ENCODE assay signal across 22 cellular contexts in the genomic region with DNA sequence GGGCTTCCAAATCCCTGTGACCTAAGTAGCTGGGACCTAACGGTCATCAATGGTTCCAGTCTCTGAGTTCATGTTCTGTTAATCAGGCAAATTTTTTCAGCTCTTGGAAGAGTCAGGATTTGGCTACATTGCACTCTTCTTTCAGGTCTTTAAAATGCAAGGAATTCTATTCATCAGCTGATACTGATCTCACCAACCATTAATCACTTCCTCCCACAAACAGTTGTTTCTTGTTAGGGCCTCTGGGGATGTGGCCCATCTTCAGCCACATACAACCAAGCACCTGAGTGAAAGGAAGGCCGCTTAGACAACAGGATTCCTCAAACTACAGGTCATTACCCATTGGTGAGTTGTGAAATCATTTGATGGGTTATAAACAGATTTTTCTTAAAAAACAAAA.
DNase-seq lines count a peak whose midpoint lies in the region; ATAC-seq and TF ChIP-seq lines count a peak whose summit lies in the region.
"Had no signal": no experiment of that assay in that cellular context is flagged by ENCODE, and none has a peak within 500 bp of the region (broad histone marks: within the 10 kb centered on the region; RNA-seq: fewer than 3 reads in every experiment).

No MANE protein-coding gene starts in this region.

- H3K36me3 Mint-ChIP-seq in mesothelial cell of epicardium = no peaks in the 10 kb centered on the region

- peaks cover 53% of the 10 kb centered on the region for H3K9me3 Mint-ChIP-seq in mesothelial cell of epicardium
- H3K9me3 Mint-ChIP-seq: activated T-helper 17 cell treated with anti-CD3 and anti-CD28 coated beads, Interleukin-2, amount 50 U/mL, for 72 hours had no signal

- no peak overlapping the region for H3K4me3 Mint-ChIP-seq in mesothelial cell of epicardium
- H3K4me3 Mint-ChIP-seq: activated CD8-positive, alpha-beta memory T cell treated with anti-CD3 and anti-CD28 coated beads, Interleukin-2, amount 10 ng/mL, durations not matched to agents 7 days and 5 days; activated naive CD8-positive, alpha-beta T cell treated with anti-CD3 and anti-CD28 coated beads, Interleukin-2, amount 10 ng/mL, durations not matched to agents 7 days and 5 days; activated T-helper 17 cell treated with anti-CD3 and anti-CD28 coated beads, Interleukin-2, amount 50 U/mL, for 72 hours; memory B cell; naive thymus-derived CD4-positive, alpha-beta T cell; stimulated activated naive B cell treated with anti-CD40 and anti-IgM and Interleukin-4, amounts not matched to agents 10 μg/mL and 1 μg/mL and 100 μg/mL, for 72 hours had no signal

- 76% methylated on average over 2 of the region's 2 CpGs for WGBS in right cardiac atrium
- WGBS in gastroesophageal sphincter (ENCODE audit: low coverage in 1 of 2), 2 donors = 75 to 80% methylated on average over 1 of the region's 2 CpGs

- H3K27ac Mint-ChIP-seq in mesothelial cell of epicardium = peak overlapping the region; percentile 27
- H3K27ac Mint-ChIP-seq: activated CD8-positive, alpha-beta memory T cell treated with anti-CD3 and anti-CD28 coated beads, Interleukin-2, amount 10 ng/mL, durations not matched to agents 7 days and 5 days; activated naive CD8-positive, alpha-beta T cell treated with anti-CD3 and anti-CD28 coated beads, Interleukin-2, amount 10 ng/mL, durations not matched to agents 7 days and 5 days; activated T-helper 17 cell treated with anti-CD3 and anti-CD28 coated beads, Interleukin-2, amount 50 U/mL, for 72 hours; memory B cell; naive thymus-derived CD4-positive, alpha-beta T cell; stimulated activated naive B cell treated with anti-CD40 and anti-IgM and Interleukin-4, amounts not matched to agents 10 μg/mL and 1 μg/mL and 100 μg/mL, for 72 hours had no signal

- H3K9me3 ChIP-seq in NT2/D1 (ENCODE audit: insufficient read depth, low read length) = 0 out of 2 replicates have a peak, but pooled peaks cover 5% of the 10 kb centered on the region
- H3K9me3 ChIP-seq in right cardiac atrium (ENCODE audit: control insufficient read depth, low read length) = no peaks in the 10 kb centered on the region
- H3K9me3 ChIP-seq in gastroesophageal sphincter = no peaks in the 10 kb centered on the region
- H3K9me3 ChIP-seq: esophagus muscularis mucosa, right lobe of liver, thyroid gland had no signal

- H3K4me3 ChIP-seq in NT2/D1 (ENCODE audit: insufficient read length, low read depth) = no peak overlapping the region
- H3K4me3 ChIP-seq in right cardiac atrium (ENCODE audit: low read length) = no peak overlapping the region
- no peak overlapping the region for H3K4me3 ChIP-seq in gastroesophageal sphincter
- H3K4me3 ChIP-seq: esophagus muscularis mucosa, right lobe of liver, thyroid gland had no signal

- no peaks in the 10 kb centered on the region for H3K4me1 ChIP-seq in NT2/D1 (ENCODE audit: insufficient read depth, insufficient read length)
- H3K4me1 ChIP-seq in right cardiac atrium (ENCODE audit: control insufficient read depth, insufficient read depth, low read length) = no peaks in the 10 kb centered on the region
- H3K4me1 ChIP-seq in gastroesophageal sphincter = no peaks in the 10 kb centered on the region
- H3K4me1 ChIP-seq: esophagus muscularis mucosa, right lobe of liver, thyroid gland had no signal

- H3K36me3 ChIP-seq in NT2/D1 (ENCODE audit: insufficient read depth, insufficient read length, low read length) (no peaks in the 10 kb centered on the region), gastroesophageal sphincter (no peaks in the 10 kb centered on the region)
- H3K36me3 ChIP-seq: esophagus muscularis mucosa, right lobe of liver, thyroid gland had no signal

- peak overlapping the region; percentile 47 for H3K27ac ChIP-seq in epithelial cell of prostate
- no peak overlapping the region for H3K27ac ChIP-seq in right cardiac atrium (ENCODE audit: low read length)
- no peak overlapping the region for H3K27ac ChIP-seq in gastroesophageal sphincter
- H3K27ac ChIP-seq: esophagus muscularis mucosa, right lobe of liver, thyroid gland had no signal

- H3K27me3 ChIP-seq in NT2/D1 (ENCODE audit: insufficient read depth, insufficient read length) (no peaks in the 10 kb centered on the region), right cardiac atrium (ENCODE audit: control insufficient read depth, insufficient read depth) (no peaks in the 10 kb centered on the region), gastroesophageal sphincter (no peaks in the 10 kb centered on the region)
- H3K27me3 ChIP-seq: esophagus muscularis mucosa, right lobe of liver, thyroid gland had no signal

- no peak overlapping the region for H3K9ac ChIP-seq in NT2/D1 (ENCODE audit: insufficient read length, low read depth)

- peaks cover 12% of the 10 kb centered on the region for H3K4me1 Mint-ChIP-seq in mesothelial cell of epicardium
- H3K4me1 Mint-ChIP-seq: activated T-helper 17 cell treated with anti-CD3 and anti-CD28 coated beads, Interleukin-2, amount 50 U/mL, for 72 hours; memory B cell; stimulated activated naive B cell treated with anti-CD40 and anti-IgM and Interleukin-4, amounts not matched to agents 10 μg/mL and 1 μg/mL and 100 μg/mL, for 72 hours had no signal

- no peak for TF ChIP-seq POLR2A in gastroesophageal sphincter (IDR thresholded peaks at IDR 0.05)

- ATAC-seq in right cardiac atrium (no peak), gastroesophageal sphincter (no peak)
- ATAC-seq: activated CD8-positive, alpha-beta memory T cell treated with anti-CD3 and anti-CD28 coated beads, Interleukin-2, amount 10 ng/mL, durations not matched to agents 7 days and 5 days; activated T-helper 17 cell treated with anti-CD3 and anti-CD28 coated beads, Interleukin-2, amount 50 U/mL, for 72 hours; naive thymus-derived CD4-positive, alpha-beta T cell; right lobe of liver; stimulated activated naive B cell treated with anti-CD40 and anti-IgM and Interleukin-4, amounts not matched to agents 10 μg/mL and 1 μg/mL and 100 μg/mL, for 72 hours had no signal

- H3K27me3 Mint-ChIP-seq in mesothelial cell of epicardium (ENCODE audit: low read depth) = no peaks in the 10 kb centered on the region
- H3K27me3 Mint-ChIP-seq: activated CD8-positive, alpha-beta memory T cell treated with anti-CD3 and anti-CD28 coated beads, Interleukin-2, amount 10 ng/mL, durations not matched to agents 7 days and 5 days; memory B cell; stimulated activated naive B cell treated with anti-CD40 and anti-IgM and Interleukin-4, amounts not matched to agents 10 μg/mL and 1 μg/mL and 100 μg/mL, for 72 hours had no signal

- in situ Hi-C loops in GM13976 (cut with MboI; ENCODE audit: low sequenced_read_pairs, unreplicated experiment) = no loop called here

- intact Hi-C loops in right cardiac atrium (cut with DNase I) = no loop called here

- peak; percentile 56 for DNase-seq in EH (ENCODE audit: low read depth)
- DNase-seq in NT2/D1 (ENCODE audit: low read depth, low spot score) = peak; percentile 15
- peak; percentile 51 for DNase-seq in epithelial cell of prostate (ENCODE audit: low read depth, low spot score)
- no peak for DNase-seq in mesothelial cell of epicardium (ENCODE audit: low spot score in 2 of 2, unreplicated experiment in 2 of 2)
- no peak for DNase-seq in SIG-M5 (lab: John Stamatoyannopoulos, UW)
- DNase-seq in GM13976 (ENCODE audit: low spot score) = no peak
- DNase-seq in right cardiac atrium = no peak
- DNase-seq: activated CD8-positive, alpha-beta memory T cell treated with anti-CD3 and anti-CD28 coated beads, Interleukin-2, amount 10 ng/mL, durations not matched to agents 7 days and 5 days; activated naive CD8-positive, alpha-beta T cell treated with anti-CD3 and anti-CD28 coated beads, Interleukin-2, amount 10 ng/mL, durations not matched to agents 7 days and 5 days; Calu3; naive thymus-derived CD4-positive, alpha-beta T cell; NCI-H2029; NCI-H446 treated with DMSO at 0.1 percent for 48 hours; right lobe of liver; RPMI8226; stimulated activated naive B cell treated with anti-CD40 and anti-IgM and Interleukin-4, amounts not matched to agents 10 μg/mL and 1 μg/mL and 100 μg/mL, for 72 hours; SW 1271; thyroid gland had no signal

- TF ChIP-seq CTCF in mesothelial cell of epicardium (IDR thresholded peaks at IDR 0.05; ENCODE audit: unreplicated experiment) (no peak), GM13976 (IDR thresholded peaks at IDR 0.05; ENCODE audit: borderline replicate concordance, control extremely low read depth, extremely low read depth, insufficient read depth, missing control alignments) (no peak), gastroesophageal sphincter (IDR thresholded peaks at IDR 0.05) (no peak)

- TF ChIP-seq EP300 in gastroesophageal sphincter (IDR thresholded peaks at IDR 0.05) = no peak

Comparison
In these comparisons a context has a peak if more than half of its experiments do, and no peak if none do; other contexts are left out.
1. DNase-seq: peak in EH (single experiment), NT2/D1 (single experiment) and epithelial cell of prostate (single experiment); none in mesothelial cell of epicardium (0 of 2), SIG-M5 (single experiment), GM13976 (single experiment) and right cardiac atrium (0 of 3).